In the genomic region with DNA sequence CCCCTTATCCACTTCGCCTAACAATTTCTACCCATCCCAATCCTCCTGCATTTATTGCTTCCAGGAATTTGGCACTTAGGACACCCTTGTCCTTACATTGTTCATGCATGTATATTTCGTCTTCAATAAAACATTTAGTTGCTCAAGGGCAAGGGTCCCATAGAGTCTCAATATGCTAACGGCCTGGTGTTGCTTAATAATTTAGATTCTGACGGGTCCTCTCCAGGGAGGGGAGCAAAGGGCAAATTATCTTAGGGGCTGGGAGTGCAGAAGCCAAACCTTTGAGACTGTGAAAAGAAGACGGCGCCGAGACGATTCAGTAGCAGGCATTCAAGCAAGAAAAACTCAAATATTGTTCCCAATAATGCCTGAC, we compare ENCODE assay signal across 8 cellular contexts. TPM values are rescaled to one million over a fixed set of nuclear protein-coding genes. Genes with fewer than 3 reads are reported as not detected.
DNase-seq lines count a peak whose midpoint lies in the region; ATAC-seq and TF ChIP-seq lines count a peak whose summit lies in the region.
"Had no signal": no experiment of that assay in that cellular context is flagged by ENCODE, and none has a peak within 500 bp of the region (broad histone marks: within the 10 kb centered on the region; RNA-seq: fewer than 3 reads in every experiment).

No MANE protein-coding gene starts in this region.

- intact Hi-C loops in PC-3 (cut with micrococcal nuclease): no loop called here
- intact Hi-C loops in esophagus muscularis mucosa (cut with DNase I): no loop called here

- H3K27ac ChIP-seq in PC-3 (ENCODE audit: low read length) (no peak overlapping the region), esophagus muscularis mucosa (replicated peaks in 1 of 4) (no peak overlapping the region), skeletal muscle tissue (ENCODE audit: low read depth, low read length) (no peak overlapping the region)

- TF ChIP-seq EP300 in esophagus muscularis mucosa (IDR thresholded peaks at IDR 0.05): no peak

- no peaks in the 10 kb centered on the region for H3K4me1 ChIP-seq in PC-3 (ENCODE audit: insufficient read depth, low read length)
- peaks cover 8 to 17% (median 16%) of the 10 kb centered on the region in 4 donors for H3K4me1 ChIP-seq in esophagus muscularis mucosa
- H3K4me1 ChIP-seq in skeletal muscle tissue (ENCODE audit: control insufficient read depth in 3 of 3, insufficient read depth in 3 of 3, low read length in 3 of 3): peaks cover 4 to 16% (median 10%) of the 10 kb centered on the region in 3 donors

- TF ChIP-seq POLR2A in esophagus muscularis mucosa (IDR thresholded peaks at IDR 0.05; ENCODE audit: low read depth): no peak

- no peaks in the 10 kb centered on the region for H4K20me1 ChIP-seq in PC-3 (ENCODE audit: low read length)

- no peaks in the 10 kb centered on the region for H3F3A ChIP-seq in PC-3 (ENCODE audit: low read length, unreplicated experiment)

- no peaks in the 10 kb centered on the region for H3K9me2 ChIP-seq in PC-3 (replicated peaks; ENCODE audit: low read length)

- peaks cover 65% of the 10 kb centered on the region for H3K27me3 ChIP-seq in PC-3 (ENCODE audit: low read length)
- H3K27me3 ChIP-seq in esophagus muscularis mucosa: peaks cover 0 to 8% (median 0%) of the 10 kb centered on the region in 4 donors
- peaks cover 5 to 13% (median 7%) of the 10 kb centered on the region in 3 donors for H3K27me3 ChIP-seq in skeletal muscle tissue (ENCODE audit: control insufficient read depth in 3 of 3, insufficient read depth in 3 of 3, low read length in 3 of 3)

- peak overlapping the region; percentile 69 for H2AFZ ChIP-seq in PC-3 (ENCODE audit: low read length)

- no peaks in the 10 kb centered on the region for H3K79me2 ChIP-seq in PC-3 (ENCODE audit: low read length)

- DNase-seq in PC-3 (no peak), esophagus muscularis mucosa (ENCODE audit: extremely low spot score) (peak; percentile 31), NCI-H1436 (lab: John Stamatoyannopoulos, UW) (no peak), NCI-H2227 (lab: John Stamatoyannopoulos, UW; ENCODE audit: unreplicated experiment) (no peak)

- CTCF ChIA-PET in PC-3 (lab: Charles Lee): no interaction called here

- WGBS in esophagus muscularis mucosa: 26% methylated on average over 7 of the region's 8 CpGs

- ATAC-seq in GM19455 (IDR thresholded peaks at IDR 0.05; ENCODE audit: unreplicated experiment) (peak; percentile 13), PC-3 (no peak), GM21529 (IDR thresholded peaks at IDR 0.05; ENCODE audit: unreplicated experiment) (no peak)

- no peaks in the 10 kb centered on the region for H3K9me3 ChIP-seq in PC-3 (ENCODE audit: low read length)
- H3K9me3 ChIP-seq in esophagus muscularis mucosa: no peaks in the 10 kb centered on the region
- no peaks in the 10 kb centered on the region for H3K9me3 ChIP-seq in skeletal muscle tissue (ENCODE audit: control insufficient read depth in 3 of 3, low read length in 3 of 3)
- H3K9me3 ChIP-seq: mucosa of descending colon had no signal

- H3K4me2 ChIP-seq in PC-3 (ENCODE audit: low read length): peak overlapping the region; percentile 73

- H3K4me3 ChIP-seq in PC-3 (ENCODE audit: low read length): peak overlapping the region; percentile 59; the same call in 1 of the 2 replicates
- peak overlapping the region; percentile 54 to 63 (median 63) for H3K4me3 ChIP-seq in esophagus muscularis mucosa
- peak overlapping the region; percentile 67 to 80 (median 75) for H3K4me3 ChIP-seq in skeletal muscle tissue (ENCODE audit: low read length in 3 of 3)
- H3K4me3 ChIP-seq: mucosa of descending colon had no signal

- POLR2A ChIA-PET in PC-3 (lab: Charles Lee; ENCODE audit: unreplicated experiment): no interaction called here

- H3K9ac ChIP-seq in PC-3 (ENCODE audit: low read length) (no peak overlapping the region), skeletal muscle tissue (ENCODE audit: low read depth in 1 of 3, low read length in 3 of 3) (no peak overlapping the region)

- H3K36me3 ChIP-seq in PC-3 (ENCODE audit: low read depth, low read length) (no peaks in the 10 kb centered on the region), esophagus muscularis mucosa (no peaks in the 10 kb centered on the region), skeletal muscle tissue (ENCODE audit: control insufficient read depth in 3 of 3, insufficient read depth in 3 of 3, low read length in 3 of 3) (no peaks in the 10 kb centered on the region)

- TF ChIP-seq CTCF in PC-3 (conservative IDR thresholded peaks at IDR 0.05; ENCODE audit: low read depth, low read length): no peak
- no peak for TF ChIP-seq CTCF in esophagus muscularis mucosa (IDR thresholded peaks at IDR 0.05)

- BruUV-seq in PC-3 (replicated peaks; lab: Mats Ljungman, UMichigan): no TSS peak

RNA-seq across cellular contexts. Expression of a gene that starts 0.5 kb away (rescaled TPM):
- total RNA-seq in PC-3 (2014; rRNA removed): not detected in 2 replicates
- not detected for total RNA-seq in esophagus muscularis mucosa
- 2.6 TPM for total RNA-seq in skeletal muscle tissue
- total RNA-seq: mucosa of descending colon had no signal
